Comparison of ENCODE assay signal across 10 cellular contexts in genomic region chr9:34085581-34086500, GRCh38. TPM values are rescaled to one million over a fixed set of nuclear protein-coding genes. Genes with fewer than 3 reads are reported as not detected.
DNase-seq lines count a peak whose midpoint lies in the region; ATAC-seq and TF ChIP-seq lines count a peak whose summit lies in the region.
"Had no signal": no experiment of that assay in that cellular context is flagged by ENCODE, and none has a peak within 500 bp of the region (broad histone marks: within the 10 kb centered on the region; RNA-seq: fewer than 3 reads in every experiment).

No MANE protein-coding gene starts in this region.

- H3K4me3 ChIP-seq in fibroblast of the aortic adventitia (ENCODE audit: low read depth, low read length) (no peak overlapping the region), vagina (no peak overlapping the region)

- ATAC-seq in Right ventricle myocardium superior (ENCODE audit: poor library complexity), result peak; percentile 51
- no peak for ATAC-seq in Right ventricle myocardium inferior
- no peak for ATAC-seq in GM19452 (IDR thresholded peaks at IDR 0.05; ENCODE audit: unreplicated experiment)

- DNase-seq in Right ventricle myocardium superior, result no peak
- DNase-seq in Right ventricle myocardium inferior (ENCODE audit: missing footprints), result no peak
- peak; percentile 15 for DNase-seq in fibroblast of the aortic adventitia (ENCODE audit: low read depth)
- peak in 32 of 56 donors; percentile 2 to 37 (median 14) for DNase-seq in nucleus accumbens (lab: John Stamatoyannopoulos, UW)
- no peak for DNase-seq in vagina (ENCODE audit: extremely low spot score in 2 of 2)
- DNase-seq in NCI-H2029 treated with DMSO at 0.1 percent for 48 hours (lab: John Stamatoyannopoulos, UW), result no peak
- DNase-seq in D341Med (ENCODE audit: low spot score), result no peak
- DNase-seq: GF-D8, T-helper 9 cell had no signal

- peaks cover 0 to 32% of the 10 kb centered on the region in 2 donors for H3K36me3 ChIP-seq in vagina

- peak overlapping the region; percentile 72 for H3K27ac ChIP-seq in vagina

- peaks cover 18% of the 10 kb centered on the region for H3K4me1 ChIP-seq in vagina

- H3K27me3 ChIP-seq in vagina, result no peaks in the 10 kb centered on the region

- intact Hi-C loops in Right ventricle myocardium superior (cut with DNase I) (no loop called here), Right ventricle myocardium inferior (cut with DNase I) (no loop called here), vagina (cut with DNase I) (no loop called here)

- H3K9me3 ChIP-seq in vagina, result no peaks in the 10 kb centered on the region

- no peak for TF ChIP-seq POLR2A in vagina (IDR thresholded peaks at IDR 0.05)

- TF ChIP-seq CTCF in fibroblast of the aortic adventitia (IDR thresholded peaks at IDR 0.05; ENCODE audit: insufficient read depth, low read length) (no peak), vagina (IDR thresholded peaks at IDR 0.05) (no peak)

RNA-seq across cellular contexts. Expression of gene UBAP2, which starts 37.2 kb away (rescaled TPM):
- total RNA-seq in Right ventricle myocardium superior (26.6 TPM), Right ventricle myocardium inferior (28.9 TPM), fibroblast of the aortic adventitia (ENCODE audit: low replicate concordance) (25.6 and 68.7 TPM in 2 replicates), vagina (24.6 TPM)

RNA-seq across cellular contexts. Expression of gene DCAF12, which starts 40.7 kb away (rescaled TPM):
- total RNA-seq in Right ventricle myocardium superior (14.8 TPM), Right ventricle myocardium inferior (17.6 TPM), fibroblast of the aortic adventitia (ENCODE audit: low replicate concordance) (7.6 and 25.9 TPM in 2 replicates), vagina (31.2 TPM)

Comparison
In these comparisons a context has a peak if more than half of its experiments do, and no peak if none do; other contexts are left out.
1. DNase-seq: peak in fibroblast of the aortic adventitia (single experiment) and nucleus accumbens (32 of 56); none in Right ventricle myocardium superior (single experiment), Right ventricle myocardium inferior (single experiment), vagina (0 of 2), NCI-H2029 treated with DMSO at 0.1 percent for 48 hours (single experiment) and D341Med (single experiment).